In the genomic region with DNA sequence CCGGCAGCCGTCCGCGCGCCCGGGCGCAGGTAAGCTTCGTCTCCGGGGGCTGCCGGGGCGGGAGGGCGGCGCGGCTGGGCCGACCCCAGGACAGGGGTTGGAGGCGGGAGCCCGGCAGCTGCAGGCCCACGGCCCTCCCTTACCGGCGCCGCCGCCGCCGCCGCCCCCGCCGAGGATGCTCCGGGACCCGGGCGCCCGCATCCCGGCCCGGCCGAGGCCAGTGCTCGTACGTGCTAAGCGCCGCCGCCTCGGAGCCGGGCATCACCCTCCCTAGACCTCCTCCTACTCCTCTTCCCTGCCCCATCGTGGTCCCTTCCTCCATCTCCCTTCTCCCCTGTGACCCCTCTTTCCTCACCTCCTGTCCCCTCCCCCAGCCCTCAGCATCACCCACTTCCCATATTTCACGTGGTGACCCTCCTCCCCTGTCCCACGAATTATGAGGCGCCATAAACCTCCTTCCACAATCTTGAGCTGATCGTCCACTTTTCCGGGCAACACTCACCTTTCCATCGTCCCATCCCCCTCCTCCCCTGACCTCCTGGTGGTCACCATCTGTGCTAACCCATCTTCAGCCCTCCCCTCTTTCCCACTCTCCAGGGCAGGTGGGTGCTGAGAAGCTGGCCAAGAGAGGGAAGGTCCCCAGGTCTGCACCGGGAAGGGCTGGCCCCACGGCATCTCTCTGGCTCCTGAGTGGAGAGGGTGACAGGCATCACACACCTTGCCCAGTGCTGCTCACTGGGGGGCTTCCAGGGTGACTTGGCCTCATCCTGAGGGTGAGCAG, we compare ENCODE assay signal across 1 cellular context.
TF ChIP-seq lines count a peak whose summit lies in the region.

No MANE protein-coding gene starts in this region.

TF ChIP-seq in H1, 55 proteins besides CTCF, POLR2A, EP300 and RAD21:
- TF ChIP-seq HDAC6 (IDR thresholded peaks at IDR 0.05; ENCODE audit: low read depth, low read length) (no peak), PHF8 (conservative IDR thresholded peaks at IDR 0.05; ENCODE audit: low read depth, low read length) (no peak), ASH2L (IDR thresholded peaks at IDR 0.05; ENCODE audit: low read length) (peak; percentile 16), CREB1 (IDR thresholded peaks at IDR 0.05) (0 out of 2 replicates have a peak, but pooled peaks have one; percentile 3)
- TF ChIP-seq, protein P1, sequence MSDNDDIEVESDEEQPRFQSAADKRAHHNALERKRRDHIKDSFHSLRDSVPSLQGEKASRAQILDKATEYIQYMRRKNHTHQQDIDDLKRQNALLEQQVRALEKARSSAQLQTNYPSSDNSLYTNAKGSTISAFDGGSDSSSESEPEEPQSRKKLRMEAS (IDR thresholded peaks at IDR 0.05), result no peak
